ENCODE assay signal across 16 cellular contexts in the genomic region with DNA sequence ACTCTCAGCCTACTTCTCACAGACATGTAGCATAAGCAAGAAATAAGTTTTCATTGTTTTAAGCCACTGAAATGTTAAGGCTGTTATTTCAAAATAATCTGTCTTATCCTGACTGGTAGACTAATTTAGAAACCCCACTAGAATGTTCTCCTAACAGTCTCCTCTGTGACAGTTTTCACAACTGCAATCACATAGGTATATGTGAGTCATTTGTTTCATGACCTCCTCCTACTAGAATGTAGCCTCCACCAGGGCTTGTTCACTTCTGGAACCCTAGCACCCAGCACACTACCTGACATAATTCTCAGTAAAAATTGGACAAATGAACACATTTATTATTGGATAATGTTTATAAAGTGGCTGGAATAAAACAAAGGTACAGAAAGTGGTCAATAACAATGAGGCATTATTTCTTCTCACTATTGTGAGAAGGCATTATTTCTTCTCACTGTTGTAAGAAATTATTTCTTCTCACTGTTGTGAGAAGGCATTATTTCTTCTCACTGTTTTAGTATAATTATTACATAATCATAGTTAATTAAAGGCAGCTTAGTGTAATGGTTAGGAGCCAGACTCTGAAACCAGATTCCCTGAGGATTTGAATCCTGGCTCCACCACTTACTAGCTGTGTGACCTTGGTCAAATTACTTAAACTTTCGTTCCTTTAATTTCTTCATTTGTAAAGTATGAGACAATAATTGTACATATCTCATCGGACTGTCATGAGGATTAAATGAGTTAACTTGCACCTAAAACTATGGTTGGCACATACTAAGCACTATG.
DNase-seq lines count a peak whose midpoint lies in the region; ATAC-seq, FAIRE-seq and TF ChIP-seq lines count a peak whose summit lies in the region.
"Had no signal": no experiment of that assay in that cellular context is flagged by ENCODE, and none has a peak within 500 bp of the region (broad histone marks: within the 10 kb centered on the region; RNA-seq: fewer than 3 reads in every experiment).

No MANE protein-coding gene starts in this region.

- H3K9me3 ChIP-seq in BE2C: no peaks in the 10 kb centered on the region
- H3K9me3 ChIP-seq: ovary had no signal

- H3K4me1 ChIP-seq in BE2C: no peaks in the 10 kb centered on the region
- H3K4me1 ChIP-seq: upper lobe of left lung had no signal

- peak; percentile 22 for DNase-seq in activated CD4-positive, alpha-beta T cell treated with anti-CD3 and anti-CD28 coated beads for 48 hours
- DNase-seq in activated CD4-positive, alpha-beta T cell treated with anti-CD3 and anti-CD28 coated beads, Interleukin-2, amount 50 U/mL, for 48 hours: no peak
- DNase-seq in amygdala (lab: John Stamatoyannopoulos, UW): no peak
- no peak for DNase-seq in BE2C
- DNase-seq in stimulated activated naive CD4-positive, alpha-beta T cell (lab: John Stamatoyannopoulos, UW): no peak
- DNase-seq: activated naive CD4-positive, alpha-beta T cell treated with Interleukin-2 at 50 U/mL for 16 hours; H7; midbrain; NCI-H1105; NCI-H2227 treated with DMSO at 0.1 percent for 48 hours; ovary; upper lobe of left lung had no signal

- H3K4me3 ChIP-seq in BE2C (ENCODE audit: low read depth, low read length): no peak overlapping the region
- H3K4me3 ChIP-seq: ovary, upper lobe of left lung had no signal

- TF ChIP-seq CTCF in BE2C (IDR thresholded peaks at IDR 0.05; ENCODE audit: low read depth, low read length): no peak

- peak; percentile 23 for FAIRE-seq in endometrium (lab: Jason Lieb, UNC)
- FAIRE-seq: A204.1 had no signal

- H3K27me3 ChIP-seq in BE2C: no peaks in the 10 kb centered on the region
- H3K27me3 ChIP-seq: ovary, upper lobe of left lung had no signal

- peak; percentile 55 for ATAC-seq in GM18870 (IDR thresholded peaks at IDR 0.05; ENCODE audit: unreplicated experiment)
- ATAC-seq in HG03378 (IDR thresholded peaks at IDR 0.05; ENCODE audit: unreplicated experiment): peak; percentile 76

- no peaks in the 10 kb centered on the region for H3K36me3 ChIP-seq in BE2C
- H3K36me3 ChIP-seq: ovary, upper lobe of left lung had no signal
